Comparison of ENCODE assay signal across 1 cellular context in the genomic region with DNA sequence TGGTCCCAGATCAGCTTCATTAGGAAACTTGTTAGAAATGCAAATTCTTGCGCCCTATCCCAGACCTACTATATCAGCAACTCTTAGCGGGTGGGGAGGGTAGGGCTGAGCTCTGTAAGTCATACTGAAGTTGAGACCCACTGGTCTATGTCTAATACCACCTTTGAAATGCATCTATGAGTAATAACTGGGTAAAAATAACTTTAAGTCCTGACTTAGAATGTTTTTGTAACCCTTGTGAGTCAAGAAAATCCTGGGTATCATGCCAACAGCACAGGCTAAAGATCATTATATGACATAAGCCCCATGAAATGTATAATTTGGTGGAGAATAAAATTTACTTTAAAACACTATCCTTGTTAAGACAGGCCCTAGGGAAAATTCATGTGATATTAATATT.
TF ChIP-seq lines count a peak whose summit lies in the region.

No MANE protein-coding gene starts in this region.

TF ChIP-seq in SK-N-SH, 30 proteins besides CTCF, POLR2A, EP300 and RAD21 (continued from another document):
- TF ChIP-seq, protein P1, sequence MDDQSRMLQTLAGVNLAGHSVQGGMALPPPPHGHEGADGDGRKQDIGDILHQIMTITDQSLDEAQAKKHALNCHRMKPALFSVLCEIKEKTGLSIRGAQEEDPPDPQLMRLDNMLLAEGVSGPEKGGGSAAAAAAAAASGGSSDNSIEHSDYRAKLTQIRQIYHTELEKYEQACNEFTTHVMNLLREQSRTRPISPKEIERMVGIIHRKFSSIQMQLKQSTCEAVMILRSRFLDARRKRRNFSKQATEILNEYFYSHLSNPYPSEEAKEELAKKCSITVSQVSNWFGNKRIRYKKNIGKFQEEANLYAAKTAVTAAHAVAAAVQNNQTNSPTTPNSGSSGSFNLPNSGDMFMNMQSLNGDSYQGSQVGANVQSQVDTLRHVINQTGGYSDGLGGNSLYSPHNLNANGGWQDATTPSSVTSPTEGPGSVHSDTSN (IDR thresholded peaks at IDR 0.05), result peak; percentile 29; the same call in 1 of the 2 replicates
- TF ChIP-seq TCF12 (IDR thresholded peaks at IDR 0.05) (peak; percentile 66), CHD2 (IDR thresholded peaks at IDR 0.05; ENCODE audit: low read length, partially characterized antibody) (no peak), YY1 (IDR thresholded peaks at IDR 0.05; ENCODE audit: low read depth) (no peak), GABPA (IDR thresholded peaks at IDR 0.05; ENCODE audit: low read depth) (no peak), TAF1 (IDR thresholded peaks at IDR 0.05; ENCODE audit: borderline replicate concordance, low read depth, low read length) (no peak; the same call in 1 of the 2 replicates), EZH2phosphoT487 (IDR thresholded peaks at IDR 0.05; ENCODE audit: borderline replicate concordance, low read depth) (no peak), MXI1 (IDR thresholded peaks at IDR 0.05; ENCODE audit: low read depth, low read length) (no peak), FOXJ3 (CRISPR knock-in tag; IDR thresholded peaks at IDR 0.05) (no peak), TEAD4 (IDR thresholded peaks at IDR 0.05; ENCODE audit: borderline replicate concordance, insufficient read depth) (peak; percentile 21; the same call in 1 of the 2 replicates), POLR2AphosphoS5 (IDR thresholded peaks at IDR 0.05; ENCODE audit: low read depth, low read length) (no peak; the same call in 1 of the 2 replicates), RXRA (IDR thresholded peaks at IDR 0.05; ENCODE audit: borderline replicate concordance, low read depth) (peak; percentile 64; the same call in 1 of the 2 replicates), NFIC (IDR thresholded peaks at IDR 0.05; ENCODE audit: borderline replicate concordance) (peak; percentile 82; the same call in 1 of the 2 replicates), NRF1 (IDR thresholded peaks at IDR 0.05; ENCODE audit: low read depth, low read length) (no peak), SMC3 (IDR thresholded peaks at IDR 0.05; ENCODE audit: low read depth, low read length) (no peak)
- TF ChIP-seq, protein P2, sequence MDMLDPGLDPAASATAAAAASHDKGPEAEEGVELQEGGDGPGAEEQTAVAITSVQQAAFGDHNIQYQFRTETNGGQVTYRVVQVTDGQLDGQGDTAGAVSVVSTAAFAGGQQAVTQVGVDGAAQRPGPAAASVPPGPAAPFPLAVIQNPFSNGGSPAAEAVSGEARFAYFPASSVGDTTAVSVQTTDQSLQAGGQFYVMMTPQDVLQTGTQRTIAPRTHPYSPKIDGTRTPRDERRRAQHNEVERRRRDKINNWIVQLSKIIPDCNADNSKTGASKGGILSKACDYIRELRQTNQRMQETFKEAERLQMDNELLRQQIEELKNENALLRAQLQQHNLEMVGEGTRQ (IDR thresholded peaks at IDR 0.05; ENCODE audit: borderline replicate concordance, low read depth, low read length), result no peak
- TF ChIP-seq, protein P3, sequence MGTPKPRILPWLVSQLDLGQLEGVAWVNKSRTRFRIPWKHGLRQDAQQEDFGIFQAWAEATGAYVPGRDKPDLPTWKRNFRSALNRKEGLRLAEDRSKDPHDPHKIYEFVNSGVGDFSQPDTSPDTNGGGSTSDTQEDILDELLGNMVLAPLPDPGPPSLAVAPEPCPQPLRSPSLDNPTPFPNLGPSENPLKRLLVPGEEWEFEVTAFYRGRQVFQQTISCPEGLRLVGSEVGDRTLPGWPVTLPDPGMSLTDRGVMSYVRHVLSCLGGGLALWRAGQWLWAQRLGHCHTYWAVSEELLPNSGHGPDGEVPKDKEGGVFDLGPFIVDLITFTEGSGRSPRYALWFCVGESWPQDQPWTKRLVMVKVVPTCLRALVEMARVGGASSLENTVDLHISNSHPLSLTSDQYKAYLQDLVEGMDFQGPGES (IDR thresholded peaks at IDR 0.05; ENCODE audit: low read depth, low read length), result no peak
TF ChIP-seq in SK-N-SH: peak in this region for 8.
